1 cellular context compared by ENCODE assay signal in the genomic region with DNA sequence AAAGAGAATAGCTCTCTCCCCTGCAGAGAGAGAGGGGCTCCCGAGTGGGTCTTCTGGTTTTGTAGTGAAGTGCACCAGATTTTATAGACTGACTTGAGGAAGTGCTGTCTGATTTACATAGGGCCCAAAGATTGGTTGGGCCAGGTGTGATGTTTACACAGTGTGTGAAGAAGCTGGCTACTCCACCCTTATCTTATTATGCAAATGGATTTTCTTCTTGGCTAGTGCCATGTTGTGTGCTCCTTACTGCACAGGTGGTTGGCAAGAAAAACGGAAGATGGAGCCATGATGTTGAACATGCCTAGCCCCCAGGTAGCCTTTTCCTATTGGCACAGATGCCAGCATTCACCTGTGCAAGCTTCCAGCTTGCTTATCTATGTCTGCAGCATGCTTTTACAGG.
TF ChIP-seq lines count a peak whose summit lies in the region.

No MANE protein-coding gene starts in this region.

TF ChIP-seq in GM23338, 12 proteins besides CTCF, POLR2A, EP300 and RAD21:
- TF ChIP-seq, protein P1, sequence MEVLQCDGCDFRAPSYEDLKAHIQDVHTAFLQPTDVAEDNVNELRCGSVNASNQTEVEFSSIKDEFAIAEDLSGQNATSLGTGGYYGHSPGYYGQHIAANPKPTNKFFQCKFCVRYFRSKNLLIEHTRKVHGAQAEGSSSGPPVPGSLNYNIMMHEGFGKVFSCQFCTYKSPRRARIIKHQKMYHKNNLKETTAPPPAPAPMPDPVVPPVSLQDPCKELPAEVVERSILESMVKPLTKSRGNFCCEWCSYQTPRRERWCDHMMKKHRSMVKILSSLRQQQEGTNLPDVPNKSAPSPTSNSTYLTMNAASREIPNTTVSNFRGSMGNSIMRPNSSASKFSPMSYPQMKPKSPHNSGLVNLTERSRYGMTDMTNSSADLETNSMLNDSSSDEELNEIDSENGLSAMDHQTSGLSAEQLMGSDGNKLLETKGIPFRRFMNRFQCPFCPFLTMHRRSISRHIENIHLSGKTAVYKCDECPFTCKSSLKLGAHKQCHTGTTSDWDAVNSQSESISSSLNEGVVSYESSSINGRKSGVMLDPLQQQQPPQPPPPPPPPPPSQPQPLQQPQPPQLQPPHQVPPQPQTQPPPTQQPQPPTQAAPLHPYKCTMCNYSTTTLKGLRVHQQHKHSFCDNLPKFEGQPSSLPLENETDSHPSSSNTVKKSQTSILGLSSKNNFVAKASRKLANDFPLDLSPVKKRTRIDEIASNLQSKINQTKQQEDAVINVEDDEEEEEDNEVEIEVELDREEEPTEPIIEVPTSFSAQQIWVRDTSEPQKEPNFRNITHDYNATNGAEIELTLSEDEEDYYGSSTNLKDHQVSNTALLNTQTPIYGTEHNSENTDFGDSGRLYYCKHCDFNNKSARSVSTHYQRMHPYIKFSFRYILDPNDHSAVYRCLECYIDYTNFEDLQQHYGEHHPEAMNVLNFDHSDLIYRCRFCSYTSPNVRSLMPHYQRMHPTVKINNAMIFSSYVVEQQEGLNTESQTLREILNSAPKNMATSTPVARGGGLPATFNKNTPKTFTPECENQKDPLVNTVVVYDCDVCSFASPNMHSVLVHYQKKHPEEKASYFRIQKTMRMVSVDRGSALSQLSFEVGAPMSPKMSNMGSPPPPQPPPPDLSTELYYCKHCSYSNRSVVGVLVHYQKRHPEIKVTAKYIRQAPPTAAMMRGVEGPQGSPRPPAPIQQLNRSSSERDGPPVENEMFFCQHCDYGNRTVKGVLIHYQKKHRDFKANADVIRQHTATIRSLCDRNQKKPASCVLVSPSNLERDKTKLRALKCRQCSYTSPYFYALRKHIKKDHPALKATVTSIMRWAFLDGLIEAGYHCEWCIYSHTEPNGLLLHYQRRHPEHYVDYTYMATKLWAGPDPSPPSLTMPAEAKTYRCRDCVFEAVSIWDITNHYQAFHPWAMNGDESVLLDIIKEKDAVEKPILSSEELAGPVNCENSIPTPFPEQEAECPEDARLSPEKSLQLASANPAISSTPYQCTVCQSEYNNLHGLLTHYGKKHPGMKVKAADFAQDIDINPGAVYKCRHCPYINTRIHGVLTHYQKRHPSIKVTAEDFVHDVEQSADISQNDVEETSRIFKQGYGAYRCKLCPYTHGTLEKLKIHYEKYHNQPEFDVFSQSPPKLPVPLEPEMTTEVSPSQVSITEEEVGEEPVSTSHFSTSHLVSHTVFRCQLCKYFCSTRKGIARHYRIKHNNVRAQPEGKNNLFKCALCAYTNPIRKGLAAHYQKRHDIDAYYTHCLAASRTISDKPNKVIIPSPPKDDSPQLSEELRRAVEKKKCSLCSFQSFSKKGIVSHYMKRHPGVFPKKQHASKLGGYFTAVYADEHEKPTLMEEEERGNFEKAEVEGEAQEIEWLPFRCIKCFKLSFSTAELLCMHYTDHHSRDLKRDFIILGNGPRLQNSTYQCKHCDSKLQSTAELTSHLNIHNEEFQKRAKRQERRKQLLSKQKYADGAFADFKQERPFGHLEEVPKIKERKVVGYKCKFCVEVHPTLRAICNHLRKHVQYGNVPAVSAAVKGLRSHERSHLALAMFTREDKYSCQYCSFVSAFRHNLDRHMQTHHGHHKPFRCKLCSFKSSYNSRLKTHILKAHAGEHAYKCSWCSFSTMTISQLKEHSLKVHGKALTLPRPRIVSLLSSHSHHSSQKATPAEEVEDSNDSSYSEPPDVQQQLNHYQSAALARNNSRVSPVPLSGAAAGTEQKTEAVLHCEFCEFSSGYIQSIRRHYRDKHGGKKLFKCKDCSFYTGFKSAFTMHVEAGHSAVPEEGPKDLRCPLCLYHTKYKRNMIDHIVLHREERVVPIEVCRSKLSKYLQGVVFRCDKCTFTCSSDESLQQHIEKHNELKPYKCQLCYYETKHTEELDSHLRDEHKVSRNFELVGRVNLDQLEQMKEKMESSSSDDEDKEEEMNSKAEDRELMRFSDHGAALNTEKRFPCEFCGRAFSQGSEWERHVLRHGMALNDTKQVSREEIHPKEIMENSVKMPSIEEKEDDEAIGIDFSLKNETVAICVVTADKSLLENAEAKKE (CRISPR knock-in tag; IDR thresholded peaks at IDR 0.05), result no peak
- TF ChIP-seq EZH2 (IDR thresholded peaks at IDR 0.05; ENCODE audit: low read depth, unreplicated experiment) (no peak), CREB1 (CRISPR knock-in tag; IDR thresholded peaks at IDR 0.05; ENCODE audit: low read depth) (no peak), ZNF114 (CRISPR knock-in tag; IDR thresholded peaks at IDR 0.05) (no peak), POLR2AphosphoS5 (IDR thresholded peaks at IDR 0.05; ENCODE audit: low read depth) (no peak), STAT1 (IDR thresholded peaks at IDR 0.05; ENCODE audit: unreplicated experiment) (no peak), ZNF331 (CRISPR knock-in tag; IDR thresholded peaks at IDR 0.05; ENCODE audit: low read depth) (no peak), NANOG (IDR thresholded peaks at IDR 0.05; ENCODE audit: borderline replicate concordance) (no peak), JUNB (IDR thresholded peaks at IDR 0.05; ENCODE audit: unreplicated experiment) (no peak)
- TF ChIP-seq, protein P2, sequence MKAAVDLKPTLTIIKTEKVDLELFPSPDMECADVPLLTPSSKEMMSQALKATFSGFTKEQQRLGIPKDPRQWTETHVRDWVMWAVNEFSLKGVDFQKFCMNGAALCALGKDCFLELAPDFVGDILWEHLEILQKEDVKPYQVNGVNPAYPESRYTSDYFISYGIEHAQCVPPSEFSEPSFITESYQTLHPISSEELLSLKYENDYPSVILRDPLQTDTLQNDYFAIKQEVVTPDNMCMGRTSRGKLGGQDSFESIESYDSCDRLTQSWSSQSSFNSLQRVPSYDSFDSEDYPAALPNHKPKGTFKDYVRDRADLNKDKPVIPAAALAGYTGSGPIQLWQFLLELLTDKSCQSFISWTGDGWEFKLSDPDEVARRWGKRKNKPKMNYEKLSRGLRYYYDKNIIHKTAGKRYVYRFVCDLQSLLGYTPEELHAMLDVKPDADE (IDR thresholded peaks at IDR 0.05), result no peak
- TF ChIP-seq, protein P3, sequence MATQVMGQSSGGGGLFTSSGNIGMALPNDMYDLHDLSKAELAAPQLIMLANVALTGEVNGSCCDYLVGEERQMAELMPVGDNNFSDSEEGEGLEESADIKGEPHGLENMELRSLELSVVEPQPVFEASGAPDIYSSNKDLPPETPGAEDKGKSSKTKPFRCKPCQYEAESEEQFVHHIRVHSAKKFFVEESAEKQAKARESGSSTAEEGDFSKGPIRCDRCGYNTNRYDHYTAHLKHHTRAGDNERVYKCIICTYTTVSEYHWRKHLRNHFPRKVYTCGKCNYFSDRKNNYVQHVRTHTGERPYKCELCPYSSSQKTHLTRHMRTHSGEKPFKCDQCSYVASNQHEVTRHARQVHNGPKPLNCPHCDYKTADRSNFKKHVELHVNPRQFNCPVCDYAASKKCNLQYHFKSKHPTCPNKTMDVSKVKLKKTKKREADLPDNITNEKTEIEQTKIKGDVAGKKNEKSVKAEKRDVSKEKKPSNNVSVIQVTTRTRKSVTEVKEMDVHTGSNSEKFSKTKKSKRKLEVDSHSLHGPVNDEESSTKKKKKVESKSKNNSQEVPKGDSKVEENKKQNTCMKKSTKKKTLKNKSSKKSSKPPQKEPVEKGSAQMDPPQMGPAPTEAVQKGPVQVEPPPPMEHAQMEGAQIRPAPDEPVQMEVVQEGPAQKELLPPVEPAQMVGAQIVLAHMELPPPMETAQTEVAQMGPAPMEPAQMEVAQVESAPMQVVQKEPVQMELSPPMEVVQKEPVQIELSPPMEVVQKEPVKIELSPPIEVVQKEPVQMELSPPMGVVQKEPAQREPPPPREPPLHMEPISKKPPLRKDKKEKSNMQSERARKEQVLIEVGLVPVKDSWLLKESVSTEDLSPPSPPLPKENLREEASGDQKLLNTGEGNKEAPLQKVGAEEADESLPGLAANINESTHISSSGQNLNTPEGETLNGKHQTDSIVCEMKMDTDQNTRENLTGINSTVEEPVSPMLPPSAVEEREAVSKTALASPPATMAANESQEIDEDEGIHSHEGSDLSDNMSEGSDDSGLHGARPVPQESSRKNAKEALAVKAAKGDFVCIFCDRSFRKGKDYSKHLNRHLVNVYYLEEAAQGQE (IDR thresholded peaks at IDR 0.05; ENCODE audit: unreplicated experiment), result no peak
